12 cellular contexts compared by ENCODE assay signal in genomic region chr1:40859017-40859416, GRCh38.
"Had no signal": no experiment of that assay in that cellular context is flagged by ENCODE, and none has a peak within 500 bp of the region (broad histone marks: within the 10 kb centered on the region; RNA-seq: fewer than 3 reads in every experiment).

No MANE protein-coding gene starts in this region.

- H3K4me3 ChIP-seq: adrenal gland, left lung, psoas muscle, stomach, uterus had no signal

- ATAC-seq: left lung; natural killer cell treated with Interleukin-12 subunit alpha and Interleukin-12 subunit beta and Interleukin-15 and Interleukin-18, amount 100 ng/mL, for 72 hours; psoas muscle had no signal

- DNase-seq: activated B cell treated with CpG ODN at 0.5 μM for 24 hours; activated naive CD4-positive, alpha-beta T cell treated with anti-CD3 and anti-CD28 coated beads, Interleukin-2, amount 10 ng/mL, durations not matched to agents 7 days and 5 days; adrenal gland; cerebellar nuclear complex; glutamatergic neuron; left lung; psoas muscle; stimulated activated CD4-positive, alpha-beta T cell treated with anti-CD3 and anti-CD28 coated beads, Interleukin-4, amount 100 ng/mL, for 1 hour; stomach; uterus had no signal

- H3K27ac ChIP-seq: left lung had no signal

- H3K27me3 ChIP-seq: adrenal gland, left lung, stomach, uterus had no signal

- H3K36me3 ChIP-seq: adrenal gland, left lung, stomach, uterus had no signal

- FAIRE-seq: islet of Langerhans had no signal

- H3K9me3 ChIP-seq: adrenal gland, left lung, psoas muscle, stomach, uterus had no signal
